Comparison of ENCODE assay signal across 8 cellular contexts in genomic region chr17:32142857-32143524, GRCh38. TPM values are rescaled to one million over a fixed set of nuclear protein-coding genes. Genes with fewer than 3 reads are reported as not detected.
DNase-seq lines count a peak whose midpoint lies in the region; ATAC-seq lines count a peak whose summit lies in the region.

No MANE protein-coding gene starts in this region.

- no peaks in the 10 kb centered on the region for H3K9me3 ChIP-seq in skeletal muscle tissue (ENCODE audit: control insufficient read depth in 3 of 3, low read length in 3 of 3)

- H3K4me3 ChIP-seq in skeletal muscle tissue (ENCODE audit: low read length in 3 of 3), result peak overlapping the region; percentile 87 to 93 (median 91)

- H3K36me3 ChIP-seq in skeletal muscle tissue (ENCODE audit: control insufficient read depth in 3 of 3, insufficient read depth in 3 of 3, low read length in 3 of 3), result no peaks in the 10 kb centered on the region

- in situ Hi-C loops in T47D (cut with HindIII; ENCODE audit: low pct_unique_long_range_greater_than_20kb, low sequenced_read_pairs), result no loop called here

- DNase-seq in EL, result peak; percentile 74
- peak; percentile 84 for DNase-seq in HT-29 (ENCODE audit: low spot score)
- DNase-seq in SHP77 (lab: John Stamatoyannopoulos, UW), result peak; percentile 45 to 46
- DNase-seq in T47D (ENCODE audit: low read depth in 1 of 2, low spot score in 1 of 2), result peak; percentile 76 to 93
- DNase-seq in iPS-NIHi7 (ENCODE audit: extremely low spot score), result peak; percentile 75
- no peak for DNase-seq in ecto neural progenitor cell (ENCODE audit: low spot score)

- H3K27me3 ChIP-seq in skeletal muscle tissue (ENCODE audit: control insufficient read depth in 3 of 3, insufficient read depth in 3 of 3, low read length in 3 of 3), result no peaks in the 10 kb centered on the region

- no peak for ATAC-seq in HG03108 (IDR thresholded peaks at IDR 0.05; ENCODE audit: unreplicated experiment)

- H3K27ac ChIP-seq in skeletal muscle tissue (ENCODE audit: low read depth, low read length), result peak overlapping the region; percentile 85

- peak overlapping the region; percentile 91 to 98 (median 94) for H3K9ac ChIP-seq in skeletal muscle tissue (ENCODE audit: low read depth in 1 of 3, low read length in 3 of 3)

- H3K4me1 ChIP-seq in skeletal muscle tissue (ENCODE audit: control insufficient read depth in 3 of 3, insufficient read depth in 3 of 3, low read length in 3 of 3), result peaks cover 3 to 14% (median 11%) of the 10 kb centered on the region in 3 donors

RNA-seq across cellular contexts. Expression of gene RHOT1, which starts 0.7 kb away (rescaled TPM):
- total RNA-seq in HT-29 (2014; rRNA removed; shearing (Covaris generic)), result 29.2 and 30.5 TPM in 2 replicates
- total RNA-seq in skeletal muscle tissue, result 51.1 TPM
